Comparison of ENCODE assay signal across 8 cellular contexts in genomic region chr9:135085830-135086546, GRCh38. TPM values are rescaled to one million over a fixed set of nuclear protein-coding genes. Genes with fewer than 3 reads are reported as not detected.
DNase-seq lines count a peak whose midpoint lies in the region; ATAC-seq and TF ChIP-seq lines count a peak whose summit lies in the region.

No MANE protein-coding gene starts in this region.

- H3K9me3 ChIP-seq in ascending aorta: no peaks in the 10 kb centered on the region

- H3K4me3 ChIP-seq in ascending aorta: peak overlapping the region; percentile 27 to 60
- H3K4me3 ChIP-seq in retinal pigment epithelial cell (ENCODE audit: low read length): no peak overlapping the region

- peaks cover 8% of the 10 kb centered on the region for H3K27me3 ChIP-seq in ascending aorta

- H3K4me1 ChIP-seq in ascending aorta: peaks cover 3 to 12% of the 10 kb centered on the region in 2 donors

- H3K27ac ChIP-seq in ascending aorta: no peak overlapping the region

- TF ChIP-seq CTCF in AG09319 (IDR thresholded peaks at IDR 0.05; ENCODE audit: low read depth, low read length) (peak; percentile 93), GM20000 (IDR thresholded peaks at IDR 0.05; ENCODE audit: extremely low read depth, missing control alignments) (peak; percentile 78), ascending aorta (IDR thresholded peaks at IDR 0.05) (peak; percentile 76 to 86 (median 85)), retinal pigment epithelial cell (conservative IDR thresholded peaks at IDR 0.05; ENCODE audit: low read depth, low read length) (peak; percentile 85)

- intact Hi-C loops in ascending aorta (cut with DNase I): loop anchor here (1.0 to 2.0 kb wide), 2 partner anchors 259 to 326 kb away; no protein-coding TSS in a partner anchor

- ATAC-seq in GM18517 (IDR thresholded peaks at IDR 0.05; ENCODE audit: unreplicated experiment) (no peak), HG03159 (IDR thresholded peaks at IDR 0.05; ENCODE audit: unreplicated experiment) (no peak)

- DNase-seq in AG09319 (ENCODE audit: extremely low read depth, low read depth) (peak; percentile 24), GM20000 (ENCODE audit: low spot score) (peak; percentile 78), NCI-H82 (lab: John Stamatoyannopoulos, UW) (peak; percentile 91), ascending aorta (ENCODE audit: low spot score in 2 of 2) (peak in 1 of 2 donors; percentile 81), hepatic stellate cell (ENCODE audit: low spot score) (peak; percentile 84), retinal pigment epithelial cell (ENCODE audit: low read depth) (no peak)

- no peaks in the 10 kb centered on the region for H3K36me3 ChIP-seq in ascending aorta

RNA-seq across cellular contexts. Expression of gene OLFM1, which starts 1.5 kb away (rescaled TPM):
- 102 TPM for total RNA-seq in ascending aorta
